ENCODE assay signal across 24 cellular contexts in the genomic region with DNA sequence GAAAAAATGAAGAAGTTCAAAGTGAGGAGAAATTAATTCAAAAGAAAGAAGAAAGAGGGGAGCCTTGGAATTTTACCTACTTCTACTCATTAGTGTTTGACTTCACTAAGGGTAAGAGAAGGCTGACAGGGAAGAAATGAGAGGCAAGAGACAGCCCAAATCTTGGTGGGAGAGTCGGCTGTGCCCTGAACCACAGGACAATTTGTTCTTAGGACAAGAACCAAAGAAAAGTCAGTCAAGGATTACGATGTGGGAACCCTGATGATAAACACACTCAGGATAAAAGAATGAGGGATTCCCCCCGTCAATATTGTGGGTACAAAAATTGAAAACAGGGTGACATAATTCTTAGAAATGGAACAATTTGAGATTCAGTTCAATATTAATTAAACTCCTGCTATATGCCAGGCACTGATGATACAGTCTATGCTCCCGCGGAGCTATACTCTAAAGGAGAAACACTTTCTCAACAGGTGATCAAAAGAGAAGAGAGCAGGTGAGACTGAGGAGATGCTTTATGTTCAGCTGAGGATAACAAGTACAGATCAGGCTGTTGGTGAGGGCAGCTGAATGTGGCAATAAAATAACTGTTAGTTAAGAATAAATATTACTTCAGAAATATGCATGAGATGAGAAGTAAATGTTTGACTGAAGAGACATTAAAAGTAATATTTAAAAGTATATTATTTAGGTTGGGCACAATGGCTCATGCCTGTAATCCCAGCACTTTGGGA.
"Had no signal": no experiment of that assay in that cellular context is flagged by ENCODE, and none has a peak within 500 bp of the region (broad histone marks: within the 10 kb centered on the region; RNA-seq: fewer than 3 reads in every experiment).

No MANE protein-coding gene starts in this region.

- H3K27ac ChIP-seq: coronary artery, left lung, neural progenitor cell, right lobe of liver, upper lobe of left lung, WERI-Rb-1 had no signal

- H2AFZ ChIP-seq: neural progenitor cell had no signal

- H3K27me3 ChIP-seq: body of pancreas, left lung, neural progenitor cell, right lobe of liver, upper lobe of left lung had no signal

- H3K4me3 ChIP-seq: body of pancreas, coronary artery, left lung, lung, neural progenitor cell, right lobe of liver, smooth muscle cell, thoracic aorta, upper lobe of left lung had no signal

- H3K36me3 ChIP-seq: left lung, neural progenitor cell, right lobe of liver, thoracic aorta, upper lobe of left lung, WERI-Rb-1 had no signal

- ATAC-seq: activated CD8-positive, alpha-beta memory T cell treated with anti-CD3 and anti-CD28 coated beads, Interleukin-2, amount 10 ng/mL, durations not matched to agents 7 days and 5 days; activated CD8-positive, alpha-beta T cell treated with anti-CD3 and anti-CD28 coated beads for 36 hours; activated naive CD8-positive, alpha-beta T cell treated with anti-CD3 and anti-CD28 coated beads, Interleukin-2, amount 50 U/mL, for 24 hours; naive thymus-derived CD8-positive, alpha-beta T cell; right lobe of liver had no signal

- DNase-seq: activated CD4-positive, alpha-beta T cell treated with anti-CD3 and anti-CD28 coated beads, Interleukin-2, amount 10 ng/mL, durations not matched to agents 7 days and 5 days; activated CD4-positive, CD25-positive, alpha-beta regulatory T cell treated with anti-CD3 and anti-CD28 coated beads, Interleukin-2, amount 50 U/mL, for 72 hours; activated CD8-positive, alpha-beta memory T cell treated with anti-CD3 and anti-CD28 coated beads, Interleukin-2, amount 10 ng/mL, durations not matched to agents 7 days and 5 days; activated CD8-positive, alpha-beta T cell treated with anti-CD3 and anti-CD28 coated beads for 36 hours; activated effector memory CD4-positive, alpha-beta T cell treated with anti-CD3 and anti-CD28 coated beads, Interleukin-2, amount 50 U/mL, for 16 hours; activated naive CD4-positive, alpha-beta T cell treated with anti-CD3 and anti-CD28 coated beads, Interleukin-2, amount 50 U/mL, for 16 hours; activated naive CD8-positive, alpha-beta T cell treated with anti-CD3 and anti-CD28 coated beads, Interleukin-2, amount 50 U/mL, for 24 hours; activated T-cell treated with anti-CD3 and anti-CD28 coated beads for 4 hours; naive thymus-derived CD8-positive, alpha-beta T cell; posterior cingulate gyrus; right lobe of liver; stimulated activated CD4-positive, alpha-beta T cell treated with anti-CD3 and anti-CD28 coated beads, Interleukin-15, amount 100 ng/mL, for 24 hours; stimulated activated naive CD4-positive, alpha-beta T cell; T-helper 1 cell; upper lobe of left lung; WERI-Rb-1 had no signal

- H3K4me2 ChIP-seq: neural progenitor cell, smooth muscle cell had no signal

- H3K9ac ChIP-seq: neural progenitor cell had no signal

- H3K4me1 ChIP-seq: left lung, right lobe of liver, upper lobe of left lung had no signal

- FAIRE-seq: TTC549 had no signal
